7 cellular contexts compared by ENCODE assay signal in genomic region chr17:78314683-78315354, GRCh38. TPM values are rescaled to one million over a fixed set of nuclear protein-coding genes. Genes with fewer than 3 reads are reported as not detected.
DNase-seq lines count a peak whose midpoint lies in the region; ATAC-seq and TF ChIP-seq lines count a peak whose summit lies in the region.

No MANE protein-coding gene starts in this region.

- DNase-seq in HFFc6 (no peak), NAMALWA (ENCODE audit: low spot score) (no peak), NCI-H2081 treated with DMSO at 0.1 percent for 48 hours (lab: John Stamatoyannopoulos, UW) (no peak)
- peak; percentile 39 for DNase-seq in activated CD4-positive, alpha-beta memory T cell treated with anti-CD3 and anti-CD28 coated beads for 36 hours

- intact Hi-C loops in activated CD4-positive, alpha-beta memory T cell treated with anti-CD3 and anti-CD28 coated beads for 36 hours (cut with micrococcal nuclease) = loop anchor here (1.0 to 2.0 kb wide), 3 partner anchors 24 to 56 kb away; no protein-coding TSS in a partner anchor

- no peaks in the 10 kb centered on the region for H3K36me3 ChIP-seq in gastroesophageal sphincter

- ATAC-seq in gastroesophageal sphincter (no peak), GM21723 (IDR thresholded peaks at IDR 0.05; ENCODE audit: unreplicated experiment) (no peak)
- ATAC-seq in stimulated activated memory B cell treated with anti-CD40 and anti-IgM and Interleukin-4, amounts not matched to agents 10 μg/mL and 1 μg/mL and 100 μg/mL, for 72 hours = no peak

- H3K4me3 Mint-ChIP-seq in HFFc6 = peak overlapping the region; percentile 80
- H3K4me3 Mint-ChIP-seq in activated CD4-positive, alpha-beta memory T cell treated with anti-CD3 and anti-CD28 coated beads for 36 hours = peak overlapping the region; percentile 55
- H3K4me3 Mint-ChIP-seq in stimulated activated memory B cell treated with anti-CD40 and anti-IgM and Interleukin-4, amounts not matched to agents 10 μg/mL and 1 μg/mL and 100 μg/mL, for 72 hours = peak overlapping the region; percentile 47

- POLR2A ChIA-PET in activated CD4-positive, alpha-beta memory T cell treated with anti-CD3 and anti-CD28 coated beads for 36 hours (lab: Charles Lee) = interaction anchor here (1.1 to 3.4 kb wide), 3 partner anchors 29 to 44 kb away, joined by 3 to 12 read pairs (median 11); partner anchors contain the start of gene SOCS3

- H3K27ac Mint-ChIP-seq in HFFc6 = peak overlapping the region; percentile 99
- peak overlapping the region; percentile 87 for H3K27ac Mint-ChIP-seq in activated CD4-positive, alpha-beta memory T cell treated with anti-CD3 and anti-CD28 coated beads for 36 hours
- peak overlapping the region; percentile 89 for H3K27ac Mint-ChIP-seq in stimulated activated memory B cell treated with anti-CD40 and anti-IgM and Interleukin-4, amounts not matched to agents 10 μg/mL and 1 μg/mL and 100 μg/mL, for 72 hours

- TF ChIP-seq CTCF in HFFc6 (IDR thresholded peaks at IDR 0.05) (peak; percentile 44), gastroesophageal sphincter (IDR thresholded peaks at IDR 0.05) (no peak)

- H3K27ac ChIP-seq in gastroesophageal sphincter = peak overlapping the region; percentile 18 to 91 (median 85)

- no peak for TF ChIP-seq POLR2A in gastroesophageal sphincter (IDR thresholded peaks at IDR 0.05)

- H3K27me3 ChIP-seq in gastroesophageal sphincter = no peaks in the 10 kb centered on the region

- no peak for TF ChIP-seq EP300 in gastroesophageal sphincter (IDR thresholded peaks at IDR 0.05)

- H3K4me1 ChIP-seq in gastroesophageal sphincter = peaks cover 0 to 52% (median 39%) of the 10 kb centered on the region in 3 donors

- 68 to 82% methylated on average over 3 to 7 of the region's 12 CpGs for WGBS in gastroesophageal sphincter (ENCODE audit: low coverage in 1 of 2), 2 donors

- peaks cover 4% of the 10 kb centered on the region for H3K27me3 Mint-ChIP-seq in HFFc6 (ENCODE audit: insufficient read depth)
- peaks cover 1% of the 10 kb centered on the region for H3K27me3 Mint-ChIP-seq in activated CD4-positive, alpha-beta memory T cell treated with anti-CD3 and anti-CD28 coated beads for 36 hours
- no peaks in the 10 kb centered on the region for H3K27me3 Mint-ChIP-seq in stimulated activated memory B cell treated with anti-CD40 and anti-IgM and Interleukin-4, amounts not matched to agents 10 μg/mL and 1 μg/mL and 100 μg/mL, for 72 hours

- H3K9me3 Mint-ChIP-seq in HFFc6 = no peaks in the 10 kb centered on the region
- no peaks in the 10 kb centered on the region for H3K9me3 Mint-ChIP-seq in activated CD4-positive, alpha-beta memory T cell treated with anti-CD3 and anti-CD28 coated beads for 36 hours
- no peaks in the 10 kb centered on the region for H3K9me3 Mint-ChIP-seq in stimulated activated memory B cell treated with anti-CD40 and anti-IgM and Interleukin-4, amounts not matched to agents 10 μg/mL and 1 μg/mL and 100 μg/mL, for 72 hours

- no peaks in the 10 kb centered on the region for H3K36me3 Mint-ChIP-seq in HFFc6 (ENCODE audit: low read depth)
- H3K36me3 Mint-ChIP-seq in activated CD4-positive, alpha-beta memory T cell treated with anti-CD3 and anti-CD28 coated beads for 36 hours = no peaks in the 10 kb centered on the region
- no peaks in the 10 kb centered on the region for H3K36me3 Mint-ChIP-seq in stimulated activated memory B cell treated with anti-CD40 and anti-IgM and Interleukin-4, amounts not matched to agents 10 μg/mL and 1 μg/mL and 100 μg/mL, for 72 hours

- H3K4me3 ChIP-seq in gastroesophageal sphincter = peak overlapping the region in 1 of 2 donors; percentile 64

- H3K4me1 Mint-ChIP-seq in HFFc6 (ENCODE audit: low read depth) = peaks cover 36% of the 10 kb centered on the region
- peaks cover 49% of the 10 kb centered on the region for H3K4me1 Mint-ChIP-seq in activated CD4-positive, alpha-beta memory T cell treated with anti-CD3 and anti-CD28 coated beads for 36 hours (ENCODE audit: low read depth)
- H3K4me1 Mint-ChIP-seq in stimulated activated memory B cell treated with anti-CD40 and anti-IgM and Interleukin-4, amounts not matched to agents 10 μg/mL and 1 μg/mL and 100 μg/mL, for 72 hours = peaks cover 62% of the 10 kb centered on the region

- CTCF ChIA-PET in activated CD4-positive, alpha-beta memory T cell treated with anti-CD3 and anti-CD28 coated beads for 36 hours (lab: Charles Lee) = interaction anchor here (0.5 to 2.8 kb wide), 11 partner anchors 10 to 107 kb away, joined by 3 to 9 read pairs (median 3); no protein-coding TSS in a partner anchor

- H3K9me3 ChIP-seq in gastroesophageal sphincter = no peaks in the 10 kb centered on the region

RNA-seq across cellular contexts. Expression of gene SOCS3, which starts 45.1 kb away (rescaled TPM):
- total RNA-seq in HFFc6 (2021; fragmentation: NEBNext Ultra II Directional; extraction: Animal tissue kit (Norgen Biotek cat#: 25700)) = 10 to 100 TPM; 27.4 to 37.2 (median 33.2) TPM
- 100 to 1,000 TPM; 162 to 167 TPM for total RNA-seq in activated CD4-positive, alpha-beta memory T cell treated with anti-CD3 and anti-CD28 coated beads for 36 hours
- 100 to 1,000 TPM in 1 of 4 donors, 10 to 100 TPM in 3; 11.5 to 423 (median 38.2) TPM for total RNA-seq in gastroesophageal sphincter
